Comparison of ENCODE assay signal across 14 cellular contexts in genomic region chr11:71804158-71804946, GRCh38. TPM values are rescaled to one million over a fixed set of nuclear protein-coding genes. Genes with fewer than 3 reads are reported as not detected.
A peak's percentile ranks its signal among the peaks of the same experiment; 100 is the strongest.
DNase-seq lines count a peak whose midpoint lies in the region; ATAC-seq, FAIRE-seq and TF ChIP-seq lines count a peak whose summit lies in the region.
"Not testable (repeated sequence)": the region's sequence is repeated elsewhere in the genome, so short reads cannot be mapped to it uniquely, and the experiment has no call there.
"Had no signal": no experiment of that assay in that cellular context is flagged by ENCODE, and none has a peak within 500 bp of the region (broad histone marks: within the 10 kb centered on the region; RNA-seq: fewer than 3 reads in every experiment).

No MANE protein-coding gene starts in this region.

- intact Hi-C loops in K562 (cut with micrococcal nuclease); lower lobe of right lung (cut with DNase I): not testable (repeated sequence)

- not testable (repeated sequence) for H3K79me1 ChIP-seq in H9 (ENCODE audit: insufficient read depth, low read depth, low read length, poor library complexity, severe bottlenecking); neuronal stem cell (ENCODE audit: low read depth, low read length)

- not testable (repeated sequence) for H2BK5ac ChIP-seq in H9 (ENCODE audit: insufficient read length, low read length); neuronal stem cell (ENCODE audit: low read length)

- not testable (repeated sequence) for H4K20me1 ChIP-seq in H9 (ENCODE audit: control insufficient read depth, insufficient read depth, insufficient read length); K562 (replicated peaks; ENCODE audit: control insufficient read depth, insufficient read depth, low read length)

- H2AFZ ChIP-seq in H9 (ENCODE audit: low read length); K562 (ENCODE audit: low read depth, low read length); neuronal stem cell (ENCODE audit: low read length): not testable (repeated sequence)

- not testable (repeated sequence) for H3K23ac ChIP-seq in H9 (ENCODE audit: insufficient read length, low read depth, low read length); neuronal stem cell (ENCODE audit: low read depth, low read length, poor library complexity)

- not testable (repeated sequence) for TF ChIP-seq POLR2A in K562 (conservative IDR thresholded peaks at IDR 0.05)

- not testable (repeated sequence) for H3K27ac Mint-ChIP-seq in H9

- H3K4me3 ChIP-seq in K562; lower lobe of right lung; neuronal stem cell (ENCODE audit: low read length in 2 of 2): not testable (repeated sequence)

- H3K56ac ChIP-seq in H9 (ENCODE audit: insufficient read length, low read depth, low read length) = not testable (repeated sequence)

- H3K79me2 ChIP-seq in H9 (ENCODE audit: insufficient read depth, low read length); K562 (ENCODE audit: control insufficient read depth, insufficient read depth, low read length): not testable (repeated sequence)

- not testable (repeated sequence) for H3K27ac ChIP-seq in H9 (ENCODE audit: insufficient read length, low read depth, low read length); K562 (ENCODE audit: extremely low read depth, low read depth, low read length); lower lobe of right lung; neuronal stem cell (replicated peaks; ENCODE audit: low read length)

- not testable (repeated sequence) for TF ChIP-seq RAD21 in K562 (CRISPR knock-in tag; conservative IDR thresholded peaks at IDR 0.05 in 1 of 2, IDR thresholded peaks at IDR 0.05 in 1 of 2)

- BruUV-seq in K562 (replicated peaks; lab: Mats Ljungman, UMichigan) = not testable (repeated sequence)

- H2BK20ac ChIP-seq in H9 (ENCODE audit: low read depth, low read length, poor library complexity, severe bottlenecking) = not testable (repeated sequence)

- H3K14ac ChIP-seq in H9 (ENCODE audit: insufficient read depth, low read length) = not testable (repeated sequence)
- peak overlapping the region; percentile 38 for H3K14ac ChIP-seq in neuronal stem cell (ENCODE audit: low read length)

- not testable (repeated sequence) for TF ChIP-seq CTCF in H9 (conservative IDR thresholded peaks at IDR 0.05); K562 (IDR thresholded peaks at IDR 0.05 in 2 of 3, conservative IDR thresholded peaks at IDR 0.05 in 1 of 3; ENCODE audit: insufficient read depth in 2 of 3, low read depth in 1 of 3, low read length in 3 of 3); lower lobe of right lung (IDR thresholded peaks at IDR 0.05)

- not testable (repeated sequence) for H3K36me3 Mint-ChIP-seq in H9 (ENCODE audit: insufficient read depth in 1 of 3, low read depth in 3 of 3)

- H3K23me2 ChIP-seq in H9 (ENCODE audit: insufficient read length, low read depth, low read length, poor library complexity, severe bottlenecking) = not testable (repeated sequence)

- H2AK5ac ChIP-seq in H9 (ENCODE audit: insufficient read length, low read length); neuronal stem cell (ENCODE audit: low read depth, low read length): not testable (repeated sequence)

- not testable (repeated sequence) for H2BK12ac ChIP-seq in H9 (ENCODE audit: insufficient read length, low read depth, low read length); neuronal stem cell (ENCODE audit: low read length)

- H3K4ac ChIP-seq in H9 (ENCODE audit: low read depth, low read length); neuronal stem cell (ENCODE audit: low read length): not testable (repeated sequence)

- H3K4me3 Mint-ChIP-seq in H9 = not testable (repeated sequence)

- H4K8ac ChIP-seq in H9 (replicated peaks; ENCODE audit: insufficient read length, low read depth, low read length); neuronal stem cell (ENCODE audit: low read depth, low read length): not testable (repeated sequence)

- no CpG with 5 or more reads among the region's 9 CpGs for WGBS in H9 (ENCODE audit: extremely low coverage, insufficient read length, low lambda C conversion rate)
- 43% methylated on average over 5 of the region's 9 CpGs for WGBS in K562 (ENCODE audit: insufficient coverage, low coverage, missing lambda C conversion rate)
- WGBS in neuronal stem cell (ENCODE audit: extremely low coverage in 2 of 2, insufficient read length in 2 of 2, insufficient replicate concordance in 1 of 2), 2 donors = no CpG with 5 or more reads among the region's 9 CpGs

- H2BK120ac ChIP-seq in H9 (ENCODE audit: low read depth, low read length, poor library complexity, severe bottlenecking); neuronal stem cell (ENCODE audit: low read depth, low read length): not testable (repeated sequence)

- FAIRE-seq in K562 (lab: Jason Lieb, UNC) = not testable (repeated sequence)

- DNase-seq in ELF-1 (ENCODE audit: low read depth, low spot score) = peak; percentile 58
- DNase-seq in H9 = peak; percentile 68
- peak; percentile 14 for DNase-seq in NCI-H69 (lab: John Stamatoyannopoulos, UW)
- DNase-seq in SW480 (ENCODE audit: low spot score) = peak; percentile 75
- peak in 3 of 4 experiments; percentile 5 to 27 (median 10) for DNase-seq in K562 (ENCODE audit: extremely low read depth in 1 of 4, low spot score in 3 of 4)
- DNase-seq in iPS-NIHi11 (ENCODE audit: low spot score) = peak; percentile 24
- DNase-seq in lower lobe of right lung = peak; percentile 59
- not testable (repeated sequence) for DNase-seq in neuronal stem cell (ENCODE audit: low spot score)

- H3K18ac ChIP-seq in H9 (ENCODE audit: insufficient read length, low read depth, low read length); neuronal stem cell (ENCODE audit: low read length): not testable (repeated sequence)

- not testable (repeated sequence) for H3K36me3 ChIP-seq in K562 (ENCODE audit: control insufficient read depth, insufficient read depth, low read length); lower lobe of right lung; neuronal stem cell (replicated peaks in 1 of 2; ENCODE audit: control insufficient read depth in 2 of 2, insufficient read depth in 2 of 2, low read length in 2 of 2)

- H3K4me1 Mint-ChIP-seq in H9 = peaks cover 3 to 10% of the 10 kb centered on the region in 2 experiments; a peak in 3 of 4 replicates

- H3T11ph ChIP-seq in H9 (ENCODE audit: low read length) = not testable (repeated sequence)

- H3K27me3 ChIP-seq in H9 (ENCODE audit: insufficient read depth, low read length); K562 (ENCODE audit: control insufficient read depth in 2 of 2, insufficient read depth in 2 of 2, low read length in 2 of 2); lower lobe of right lung (ENCODE audit: low read depth); neuronal stem cell (ENCODE audit: control insufficient read depth in 3 of 3, insufficient read depth in 3 of 3, low read depth in 1 of 3, low read length in 3 of 3): not testable (repeated sequence)

- POLR2A ChIA-PET in K562 (lab: Yijun Ruan, JAX) = not testable (repeated sequence)

- not testable (repeated sequence) for H4K5ac ChIP-seq in H9 (ENCODE audit: insufficient read length, low read depth, low read length)

- not testable (repeated sequence) for H3K4me2 ChIP-seq in H9 (ENCODE audit: insufficient read depth, insufficient read length, low read length); K562 (ENCODE audit: insufficient read depth, low read length); neuronal stem cell (ENCODE audit: insufficient read depth, low read length, poor library complexity, severe bottlenecking)

- CTCF ChIA-PET in K562 (lab: Yijun Ruan, JAX; ENCODE audit: low intra/inter-chr PET ratio) = not testable (repeated sequence)

- not testable (repeated sequence) for H3K9ac ChIP-seq in H9 (ENCODE audit: extremely low read depth, insufficient read length, low read length); K562 (ENCODE audit: insufficient read depth in 1 of 2, low read depth in 2 of 2, low read length in 2 of 2); neuronal stem cell (ENCODE audit: low read depth, low read length, poor library complexity)

- H3K9me1 ChIP-seq in K562 (ENCODE audit: control insufficient read depth, insufficient read depth, low read length) = not testable (repeated sequence)

- H3K9me3 ChIP-seq in H9 (ENCODE audit: control insufficient read depth, low read depth, low read length); K562 (replicated peaks; ENCODE audit: control insufficient read depth, insufficient read depth, low read depth, low read length); lower lobe of right lung; neuronal stem cell (replicated peaks in 1 of 2; ENCODE audit: control insufficient read depth in 2 of 2, insufficient read depth in 1 of 2, low read depth in 1 of 2, low read length in 2 of 2): not testable (repeated sequence)

- ATAC-seq in K562 = 0 out of 3 replicates have a peak, but pooled peaks have one; percentile 41
- ATAC-seq in lower lobe of right lung = not testable (repeated sequence)

- H2BK15ac ChIP-seq in H9 (ENCODE audit: low read depth, low read length); neuronal stem cell (ENCODE audit: low read length): not testable (repeated sequence)

- H3K9me3 Mint-ChIP-seq in H9 = not testable (repeated sequence)

- in situ Hi-C loops in K562 (cut with MboI) = not testable (repeated sequence)

- not testable (repeated sequence) for H3K4me1 ChIP-seq in H9 (ENCODE audit: insufficient read depth, low read length); K562 (replicated peaks in 1 of 2; ENCODE audit: control insufficient read depth in 2 of 2, insufficient read depth in 2 of 2, low read length in 2 of 2); lower lobe of right lung; neuronal stem cell (ENCODE audit: control insufficient read depth in 2 of 2, insufficient read depth in 1 of 2, low read depth in 1 of 2, low read length in 2 of 2)

- not testable (repeated sequence) for H3K27me3 Mint-ChIP-seq in H9 (ENCODE audit: low read depth)

- not testable (repeated sequence) for H4K91ac ChIP-seq in H9 (ENCODE audit: insufficient read length, low read depth, low read length); neuronal stem cell (ENCODE audit: low read depth, low read length, poor library complexity)

- not testable (repeated sequence) for TF ChIP-seq EP300 in K562 (IDR thresholded peaks at IDR 0.05; ENCODE audit: low read length)

RNA-seq across cellular contexts. Expression of gene DEFB108B, which starts 28.6 kb away (rescaled TPM):
- total RNA-seq in H9 (2021) (not detected in 2 replicates), K562 (2014; rRNA removed) (not detected in 2 replicates), K562 (2014; rRNA removed; fragmentation: Illumina TruSeq; extraction: Trizol) (not detected in 2 replicates), K562 (2015; rRNA removed; fragmentation: Illumina TruSeq; extraction: Trizol) (not detected in 2 replicates), K562 (2021) (not detected in 2 replicates), lower lobe of right lung (not detected)
- not detected in 2 replicates for total RNA-seq in K562 (2011; cell fraction: chromatin; rRNA removed; ENCODE audit: low replicate concordance)
- total RNA-seq in K562 (2011; cell fraction: nucleolus; rRNA removed) = not detected in 2 replicates
- not detected in 2 replicates for total RNA-seq in K562 (2011; cell fraction: nucleoplasm; rRNA removed)
- polyA plus RNA-seq in K562 (2011; rRNA removed) (not detected in 2 replicates), K562 (2014; fragmentation: Illumina TruSeq; extraction: Trizol) (not detected in 2 replicates), K562 (2014; fragmentation: Nextera tagmentation; extraction: Ambion mirVana) (not detected), K562 (2014; rRNA removed) (not detected in 2 replicates)
- not detected in 2 replicates for polyA plus RNA-seq in K562 (2011; cell fraction: cytosol; rRNA removed)
- not detected in 2 replicates for polyA plus RNA-seq in K562 (2011; cell fraction: nucleus; rRNA removed)
- not detected in 2 replicates for polyA plus RNA-seq in K562 (2012)
- not detected in 2 replicates for polyA minus RNA-seq in K562 (2011; rRNA and poly(A)+ RNA removed)
- not detected in 2 replicates for polyA minus RNA-seq in K562 (2011; cell fraction: cytosol; rRNA and poly(A)+ RNA removed)
- not detected in 2 replicates for polyA minus RNA-seq in K562 (2011; cell fraction: nucleus; rRNA and poly(A)+ RNA removed)
- not detected for polyA plus RNA-seq in neuronal stem cell (2013, experiment 1 of 2)
- polyA plus RNA-seq in neuronal stem cell (2013, experiment 2 of 2) = not detected
- total RNA-seq: CD4-positive, alpha-beta T cell; CD8-positive, alpha-beta memory T cell; Daoy; H1 had no signal
- polyA plus RNA-seq: A549; CD14-positive monocyte; CD8-positive, alpha-beta memory T cell; H1 had no signal
